In genomic region chr7:127119517-127119916, GRCh38 we compare ENCODE assay signal across 19 cellular contexts.
"Had no signal": no experiment of that assay in that cellular context is flagged by ENCODE, and none has a peak within 500 bp of the region (broad histone marks: within the 10 kb centered on the region; RNA-seq: fewer than 3 reads in every experiment).

No MANE protein-coding gene starts in this region.

- H3K9me3 Mint-ChIP-seq: activated B cell treated with CpG ODN at 0.5 μM for 24 hours; activated naive CD8-positive, alpha-beta T cell treated with anti-CD3 and anti-CD28 coated beads for 36 hours; activated T-cell treated with anti-CD3 and anti-CD28 coated beads, Interleukin-2, amount 50 U/mL, for 4 hours; activated T-helper 2 cell treated with anti-CD3 and anti-CD28 coated beads, Interferon-gamma antibody, Interleukin-2, Interleukin-4, amounts not matched to agents 10 μg/mL and 5 μg/mL and 100 μg/mL, durations not matched to agents 14 hours and 24 hours and 36 hours; central memory CD8-positive, alpha-beta T cell; type B pancreatic cell had no signal

- H3K27me3 Mint-ChIP-seq: central memory CD8-positive, alpha-beta T cell; stimulated activated naive B cell treated with anti-CD40 and anti-IgM and Interleukin-4, amounts not matched to agents 10 μg/mL and 1 μg/mL and 100 μg/mL, for 72 hours; type B pancreatic cell had no signal

- H3K36me3 Mint-ChIP-seq: activated naive CD8-positive, alpha-beta T cell treated with anti-CD3 and anti-CD28 coated beads for 36 hours; natural killer cell treated with Interleukin-12 subunit alpha and Interleukin-12 subunit beta and Interleukin-15 and Interleukin-18, amount 100 ng/mL, for 72 hours; stimulated activated naive B cell treated with anti-CD40 and anti-IgM and Interleukin-4, amounts not matched to agents 10 μg/mL and 1 μg/mL and 100 μg/mL, for 72 hours; type B pancreatic cell had no signal

- H3K4me3 Mint-ChIP-seq: activated B cell treated with CpG ODN at 0.5 μM for 24 hours; activated CD4-positive, alpha-beta T cell treated with anti-CD3 and anti-CD28 coated beads for 36 hours; activated naive CD8-positive, alpha-beta T cell treated with anti-CD3 and anti-CD28 coated beads for 36 hours; activated T-cell treated with anti-CD3 and anti-CD28 coated beads, Interleukin-2, amount 50 U/mL, for 4 hours; central memory CD8-positive, alpha-beta T cell; natural killer cell treated with Interleukin-12 subunit alpha and Interleukin-12 subunit beta and Interleukin-15 and Interleukin-18, amount 100 ng/mL, for 72 hours; stimulated activated naive B cell treated with anti-CD40 and anti-IgM and Interleukin-4, amounts not matched to agents 10 μg/mL and 1 μg/mL and 100 μg/mL, for 72 hours; type B pancreatic cell had no signal

- ATAC-seq: activated CD4-positive, alpha-beta T cell treated with anti-CD3 and anti-CD28 coated beads for 36 hours; activated T-cell treated with anti-CD3 and anti-CD28 coated beads, Interleukin-2, amount 50 U/mL, for 4 hours; left ventricle myocardium superior; natural killer cell treated with Interleukin-12 subunit alpha and Interleukin-12 subunit beta and Interleukin-15 and Interleukin-18, amount 100 ng/mL, for 72 hours; stimulated activated naive B cell treated with anti-CD40 and anti-IgM and Interleukin-4, amounts not matched to agents 10 μg/mL and 1 μg/mL and 100 μg/mL, for 72 hours had no signal

- H3K27ac Mint-ChIP-seq: activated B cell treated with CpG ODN at 0.5 μM for 24 hours; activated CD4-positive, alpha-beta T cell treated with anti-CD3 and anti-CD28 coated beads for 36 hours; activated naive CD8-positive, alpha-beta T cell treated with anti-CD3 and anti-CD28 coated beads for 36 hours; activated T-helper 2 cell treated with anti-CD3 and anti-CD28 coated beads, Interferon-gamma antibody, Interleukin-2, Interleukin-4, amounts not matched to agents 10 μg/mL and 5 μg/mL and 100 μg/mL, durations not matched to agents 14 hours and 24 hours and 36 hours; natural killer cell treated with Interleukin-12 subunit alpha and Interleukin-12 subunit beta and Interleukin-15 and Interleukin-18, amount 100 ng/mL, for 72 hours; stimulated activated naive B cell treated with anti-CD40 and anti-IgM and Interleukin-4, amounts not matched to agents 10 μg/mL and 1 μg/mL and 100 μg/mL, for 72 hours; type B pancreatic cell had no signal

- DNase-seq: activated B cell treated with CpG ODN at 0.5 μM for 24 hours; activated CD4-positive, alpha-beta T cell treated with anti-CD3 and anti-CD28 coated beads for 36 hours; activated CD4-positive, alpha-beta T cell treated with anti-CD3 and anti-CD28 coated beads, Interleukin-2, amount 50 U/mL, for 48 hours; activated CD8-positive, alpha-beta memory T cell treated with anti-CD3 and anti-CD28 coated beads, Interleukin-2, amount 50 U/mL, for 48 hours; activated naive CD4-positive, alpha-beta T cell; activated naive CD8-positive, alpha-beta T cell treated with anti-CD3 and anti-CD28 coated beads for 36 hours; activated T-cell treated with anti-CD3 and anti-CD28 coated beads, Interleukin-2, amount 50 U/mL, for 4 hours; colonic mucosa; head of caudate nucleus; hypothalamus; left ventricle myocardium superior; ovary; stimulated activated CD4-positive, alpha-beta T cell treated with anti-CD3 and anti-CD28 coated beads, Interleukin-2, amount 100 ng/mL, for 48 hours; stimulated activated CD8-positive, alpha-beta memory T cell treated with anti-CD3 and anti-CD28 coated beads, Interleukin-4, amount 100 ng/mL, for 48 hours; stimulated activated naive B cell treated with anti-CD40 and anti-IgM and Interleukin-4, amounts not matched to agents 10 μg/mL and 1 μg/mL and 100 μg/mL, for 72 hours had no signal

- H3K4me1 Mint-ChIP-seq: activated B cell treated with CpG ODN at 0.5 μM for 24 hours; activated CD4-positive, alpha-beta T cell treated with anti-CD3 and anti-CD28 coated beads for 36 hours; activated naive CD8-positive, alpha-beta T cell treated with anti-CD3 and anti-CD28 coated beads for 36 hours; central memory CD8-positive, alpha-beta T cell; stimulated activated naive B cell treated with anti-CD40 and anti-IgM and Interleukin-4, amounts not matched to agents 10 μg/mL and 1 μg/mL and 100 μg/mL, for 72 hours had no signal
